15 cellular contexts compared by ENCODE assay signal in genomic region chr6:109038837-109039398, GRCh38. TPM values are rescaled to one million over a fixed set of nuclear protein-coding genes. Genes with fewer than 3 reads are reported as not detected.
DNase-seq lines count a peak whose midpoint lies in the region; ATAC-seq and TF ChIP-seq lines count a peak whose summit lies in the region.
"Had no signal": no experiment of that assay in that cellular context is flagged by ENCODE, and none has a peak within 500 bp of the region (broad histone marks: within the 10 kb centered on the region; RNA-seq: fewer than 3 reads in every experiment).

No MANE protein-coding gene starts in this region.

- H3K27me3 Mint-ChIP-seq in CD14-positive monocyte (ENCODE audit: low read depth in 3 of 3) (no peaks in the 10 kb centered on the region), T-helper 17 cell (no peaks in the 10 kb centered on the region)
- no peaks in the 10 kb centered on the region for H3K27me3 Mint-ChIP-seq in CD4-positive, alpha-beta memory T cell
- H3K27me3 Mint-ChIP-seq in effector memory CD8-positive, alpha-beta T cell = no peaks in the 10 kb centered on the region

- H3K36me3 ChIP-seq in CD4-positive, alpha-beta memory T cell (ENCODE audit: insufficient read depth, low read length) = no peaks in the 10 kb centered on the region
- no peaks in the 10 kb centered on the region for H3K36me3 ChIP-seq in left lung
- H3K36me3 ChIP-seq: HAP-1 had no signal

- peak overlapping the region; percentile 39 to 48 for H3K4me3 Mint-ChIP-seq in CD14-positive monocyte
- H3K4me3 Mint-ChIP-seq in CD4-positive, alpha-beta memory T cell = no peak overlapping the region
- H3K4me3 Mint-ChIP-seq in T-helper 17 cell = no peak overlapping the region
- H3K4me3 Mint-ChIP-seq in effector memory CD8-positive, alpha-beta T cell = no peak overlapping the region
- H3K4me3 Mint-ChIP-seq: HFFc6 had no signal

- H3K36me3 Mint-ChIP-seq in CD14-positive monocyte (no peaks in the 10 kb centered on the region), T-helper 17 cell (ENCODE audit: low read depth) (no peaks in the 10 kb centered on the region)
- H3K36me3 Mint-ChIP-seq in CD4-positive, alpha-beta memory T cell = peaks cover 0 to 3% of the 10 kb centered on the region in 2 donors
- no peaks in the 10 kb centered on the region for H3K36me3 Mint-ChIP-seq in effector memory CD8-positive, alpha-beta T cell (ENCODE audit: insufficient read depth)

- peaks cover 25% of the 10 kb centered on the region for H3K4me1 ChIP-seq in CD4-positive, alpha-beta memory T cell (ENCODE audit: insufficient read depth, low read length)
- H3K4me1 ChIP-seq in left lung = peaks cover 0 to 10% of the 10 kb centered on the region in 2 donors
- H3K4me1 ChIP-seq: A549, HAP-1 had no signal

- no peaks in the 10 kb centered on the region for H3K9me3 ChIP-seq in CD4-positive, alpha-beta memory T cell (ENCODE audit: control insufficient read depth in 1 of 2, low read length in 2 of 2)
- H3K9me3 ChIP-seq in T-helper 17 cell (ENCODE audit: control insufficient read depth, low read length, poor library complexity, severe bottlenecking) (no peaks in the 10 kb centered on the region), left lung (no peaks in the 10 kb centered on the region)
- H3K9me3 ChIP-seq: A549, HAP-1 had no signal

- no peak for ATAC-seq in T-helper 17 cell
- ATAC-seq in effector memory CD8-positive, alpha-beta T cell (replicated peaks) = no peak
- ATAC-seq in left lung = no peak
- ATAC-seq: A549 had no signal

- CTCF ChIA-PET in CD4-positive, alpha-beta memory T cell (lab: Charles Lee; ENCODE audit: partially characterized antibody) = interaction anchor here (0.6 to 5.0 kb wide), 3 partner anchors 10 to 116 kb away, joined by 3 to 40 read pairs (median 3); no protein-coding TSS in a partner anchor

- intact Hi-C loops in CD14-positive monocyte (cut with micrococcal nuclease) (no loop called here), left lung (cut with DNase I) (no loop called here)
- intact Hi-C loops in CD4-positive, alpha-beta memory T cell (cut with micrococcal nuclease) = no loop called here

- peaks cover 9% of the 10 kb centered on the region for H3K4me1 Mint-ChIP-seq in CD14-positive monocyte
- H3K4me1 Mint-ChIP-seq in CD4-positive, alpha-beta memory T cell = peaks cover 25 to 55% (median 34%) of the 10 kb centered on the region in 4 donors
- H3K4me1 Mint-ChIP-seq in T-helper 17 cell = peaks cover 22% of the 10 kb centered on the region
- H3K4me1 Mint-ChIP-seq in effector memory CD8-positive, alpha-beta T cell (ENCODE audit: low read depth in 2 of 2) = peaks cover 15 to 48% of the 10 kb centered on the region in 2 donors

- no peak for DNase-seq in CD14-positive monocyte (ENCODE audit: low spot score)
- DNase-seq in CD4-positive, alpha-beta memory T cell = no peak
- DNase-seq in T-helper 17 cell = no peak
- no peak for DNase-seq in effector memory CD8-positive, alpha-beta T cell
- DNase-seq in left lung = no peak
- no peak for DNase-seq in EL
- no peak for DNase-seq in NCI-H526 treated with DMSO at 0.1 percent for 48 hours (lab: John Stamatoyannopoulos, UW)
- DNase-seq: DMS153, DMS79 treated with DMSO at 0.1 percent for 48 hours, GDM1, HFFc6, IMR-90 had no signal

- TF ChIP-seq CTCF in CD14-positive monocyte (IDR thresholded peaks at IDR 0.05) = no peak
- TF ChIP-seq CTCF in left lung (IDR thresholded peaks at IDR 0.05) = no peak

- H3K27me3 ChIP-seq in CD4-positive, alpha-beta memory T cell (ENCODE audit: insufficient read depth, low read length) = no peaks in the 10 kb centered on the region
- H3K27me3 ChIP-seq in left lung = no peaks in the 10 kb centered on the region

- peak overlapping the region in 3 of 7 donors; percentile 36 to 77 (median 57) for H3K27ac Mint-ChIP-seq in CD14-positive monocyte
- H3K27ac Mint-ChIP-seq in CD4-positive, alpha-beta memory T cell = peak overlapping the region in 6 of 7 donors; percentile 9 to 88 (median 58)
- peak overlapping the region; percentile 90 for H3K27ac Mint-ChIP-seq in T-helper 17 cell
- peak overlapping the region; percentile 0 to 50 for H3K27ac Mint-ChIP-seq in effector memory CD8-positive, alpha-beta T cell
- H3K27ac Mint-ChIP-seq: HFFc6 had no signal

- H3K27ac ChIP-seq in CD4-positive, alpha-beta memory T cell (ENCODE audit: low read depth, low read length) = no peak overlapping the region
- H3K27ac ChIP-seq in left lung = no peak overlapping the region
- H3K27ac ChIP-seq: A549, KMS-11 had no signal

- no peak overlapping the region for H3K4me3 ChIP-seq in CD4-positive, alpha-beta memory T cell (ENCODE audit: low read length in 2 of 2)
- no peak overlapping the region for H3K4me3 ChIP-seq in left lung
- H3K4me3 ChIP-seq: A549, HAP-1 had no signal

- POLR2A ChIA-PET in CD4-positive, alpha-beta memory T cell (lab: Charles Lee; ENCODE audit: partially characterized antibody) = interaction anchor here (0.7 to 4.8 kb wide), 4 partner anchors 20 to 480 kb away, joined by 3 to 59 read pairs (median 4); no protein-coding TSS in a partner anchor

- H3K9me3 Mint-ChIP-seq in CD14-positive monocyte = peaks cover 0 to 4% (median 0%) of the 10 kb centered on the region in 7 donors
- H3K9me3 Mint-ChIP-seq in CD4-positive, alpha-beta memory T cell = no peaks in the 10 kb centered on the region
- no peaks in the 10 kb centered on the region for H3K9me3 Mint-ChIP-seq in effector memory CD8-positive, alpha-beta T cell
- H3K9me3 Mint-ChIP-seq: HFFc6 had no signal

RNA-seq across cellular contexts. Expression of gene SESN1, which starts 55.7 kb away (rescaled TPM):
- polyA plus RNA-seq in CD14-positive monocyte = 1 to 10 TPM; 1.8 to 3.1 TPM
- 10 to 100 TPM; 45.7 to 47.3 TPM for total RNA-seq in CD4-positive, alpha-beta memory T cell
- 10 to 100 TPM; 37.0 to 51.7 TPM for polyA plus RNA-seq in CD4-positive, alpha-beta memory T cell
- total RNA-seq in T-helper 17 cell = 10 to 100 TPM; 69.6 to 97.3 TPM
- total RNA-seq in left lung = 10 to 100 TPM; 20.5 to 52.1 TPM

RNA-seq across cellular contexts. Expression of gene CEP57L1, which starts 56.4 kb away (rescaled TPM):
- polyA plus RNA-seq in CD14-positive monocyte = 1 to 10 TPM; 3.9 to 5.2 TPM
- total RNA-seq in CD4-positive, alpha-beta memory T cell = 1 to 10 TPM; 5.7 to 9.2 TPM
- polyA plus RNA-seq in CD4-positive, alpha-beta memory T cell = 1 to 10 TPM; 6.3 to 7.4 TPM
- total RNA-seq in T-helper 17 cell (1 to 10 TPM; 4.6 to 9.7 TPM), left lung (10 to 100 TPM; 11.3 to 12.6 TPM)

Comparison
In these comparisons a context has a peak if more than half of its experiments do, and no peak if none do; other contexts are left out.
1. H3K4me3 Mint-ChIP-seq: peak in CD14-positive monocyte (2 of 2); none in CD4-positive, alpha-beta memory T cell (0 of 8), T-helper 17 cell (single experiment) and effector memory CD8-positive, alpha-beta T cell (0 of 2).